In genomic region chr17:82492647-82493516, GRCh38 we compare ENCODE assay signal across 2 cellular contexts.
TF ChIP-seq lines count a peak whose summit lies in the region.

No MANE protein-coding gene starts in this region.

TF ChIP-seq in IMR-90, 13 proteins besides CTCF, POLR2A, EP300 and RAD21:
- TF ChIP-seq CEBPB (IDR thresholded peaks at IDR 0.05; ENCODE audit: low read depth, low read length) (peak; percentile 79), MAZ (IDR thresholded peaks at IDR 0.05; ENCODE audit: borderline replicate concordance, low read depth, low read length) (peak; percentile 90), BHLHE40 (IDR thresholded peaks at IDR 0.05; ENCODE audit: low read depth, low read length) (0 out of 2 replicates have a peak, but pooled peaks have one; percentile 16), FOS (IDR thresholded peaks at IDR 0.05; ENCODE audit: low read depth, low read length) (peak; percentile 86), USF2 (IDR thresholded peaks at IDR 0.05; ENCODE audit: low read depth, low read length) (peak; percentile 1; the same call in 1 of the 2 replicates), CHD1 (IDR thresholded peaks at IDR 0.05; ENCODE audit: low read depth, low read length) (no peak), RFX5 (IDR thresholded peaks at IDR 0.05; ENCODE audit: low read depth, low read length) (no peak)

TF ChIP-seq in K562, 482 proteins besides CTCF, POLR2A, EP300 and RAD21:
- no peak for TF ChIP-seq NR2C1 (IDR thresholded peaks at IDR 0.05)
- no peak for TF ChIP-seq NR2C1 (tag; IDR thresholded peaks at IDR 0.05)
- no peak for TF ChIP-seq THRA (IDR thresholded peaks at IDR 0.05)
- peak; percentile 33 for TF ChIP-seq MEIS2 (IDR thresholded peaks at IDR 0.05; ENCODE audit: partially characterized antibody)
TF ChIP-seq in K562: peak in this region for 1.
